Comparison of ENCODE assay signal across 10 cellular contexts in the genomic region with DNA sequence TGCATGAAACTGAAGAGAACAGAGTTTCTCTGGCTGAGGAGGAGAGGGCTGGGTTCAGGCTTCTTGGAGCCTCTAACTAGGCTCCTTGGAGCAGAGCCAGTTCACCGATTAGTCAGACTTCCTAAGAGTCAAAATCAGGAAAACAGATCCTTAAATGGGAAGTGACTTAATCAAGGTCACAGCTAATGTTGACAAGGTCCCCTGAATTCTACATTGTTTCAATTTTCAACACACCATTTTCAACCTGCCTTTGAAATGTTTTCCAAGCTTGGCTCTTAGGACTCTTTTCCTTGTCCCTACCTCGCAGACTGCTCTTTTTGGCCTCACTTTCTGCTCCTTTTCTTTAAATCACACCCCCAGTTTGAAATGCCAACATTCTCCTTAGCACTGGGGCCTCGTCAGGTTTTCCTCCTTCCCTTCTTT. TPM values are rescaled to one million over a fixed set of nuclear protein-coding genes. Genes with fewer than 3 reads are reported as not detected.
DNase-seq lines count a peak whose midpoint lies in the region; ATAC-seq and TF ChIP-seq lines count a peak whose summit lies in the region.
"Had no signal": no experiment of that assay in that cellular context is flagged by ENCODE, and none has a peak within 500 bp of the region (broad histone marks: within the 10 kb centered on the region; RNA-seq: fewer than 3 reads in every experiment).

No MANE protein-coding gene starts in this region.

- intact Hi-C loops in aorta (cut with DNase I): loop anchor here in 1 of 2 donors (5.0 kb wide), 2 partner anchors 97 to 382 kb away; partner anchors contain the start of gene EFCAB13

- peak; percentile 82 for ATAC-seq in aorta (ENCODE audit: low FRiP score)
- no peak for ATAC-seq in HG03469 (IDR thresholded peaks at IDR 0.05; ENCODE audit: unreplicated experiment)
- no peak for ATAC-seq in HG02642 (IDR thresholded peaks at IDR 0.05; ENCODE audit: poor library complexity, unreplicated experiment)
- ATAC-seq in GM21381 (IDR thresholded peaks at IDR 0.05; ENCODE audit: unreplicated experiment): no peak

- H3K4me1 ChIP-seq in aorta (ENCODE audit: control insufficient read depth in 1 of 2, insufficient read depth in 2 of 2, low read length in 2 of 2): peaks cover 0 to 2% of the 10 kb centered on the region in 2 donors

- H3K36me3 ChIP-seq in aorta (ENCODE audit: control insufficient read depth in 1 of 2, insufficient read depth in 2 of 2, low read length in 1 of 2): no peaks in the 10 kb centered on the region

- H3K4me3 ChIP-seq in coronary artery (no peak overlapping the region), aorta (ENCODE audit: low read length in 2 of 2) (no peak overlapping the region)

- H3K27me3 ChIP-seq in aorta (ENCODE audit: control insufficient read depth in 1 of 2, insufficient read depth in 2 of 2, low read length in 1 of 2): no peaks in the 10 kb centered on the region

- H3K9me3 ChIP-seq in aorta (ENCODE audit: control insufficient read depth, low read length): no peaks in the 10 kb centered on the region

- TF ChIP-seq CTCF in coronary artery (IDR thresholded peaks at IDR 0.05): no peak

- 2 to 3% methylated on average over 3 of the region's 3 CpGs for WGBS in aorta, 2 donors

- DNase-seq in NCI-H2196 (lab: John Stamatoyannopoulos, UW; ENCODE audit: unreplicated experiment): peak; percentile 10
- DNase-seq in NCI-H2196 treated with DMSO at 0.1 percent for 48 hours (lab: John Stamatoyannopoulos, UW; ENCODE audit: unreplicated experiment): no peak
- DNase-seq in coronary artery (ENCODE audit: low spot score): no peak
- peak; percentile 71 for DNase-seq in medulla oblongata (ENCODE audit: extremely low spot score)
- peak; percentile 85 to 87 for DNase-seq in aorta
- DNase-seq: AML-193 had no signal

- H3K27ac ChIP-seq in coronary artery (peak overlapping the region; percentile 89 to 90), aorta (ENCODE audit: low read depth in 1 of 2, low read length in 2 of 2) (peak overlapping the region; percentile 98 to 99)

RNA-seq across cellular contexts. Expression of gene MYL4, which starts 16.3 kb away (rescaled TPM):
- total RNA-seq in aorta: under 1 TPM in 1 of 2 donors, not detected in 1; 0.96 TPM
- 1 to 10 TPM; 2.1 to 3.0 TPM for polyA plus RNA-seq in aorta
- total RNA-seq: SK-MEL-5 had no signal

RNA-seq across cellular contexts. Expression of gene ITGB3, which starts 28.2 kb away (rescaled TPM):
- total RNA-seq in aorta: 100 to 1,000 TPM in 1 of 2 donors, 10 to 100 TPM in 1; 79.5 to 210 TPM
- polyA plus RNA-seq in aorta: 10 to 100 TPM; 14.4 to 21.2 TPM

RNA-seq across cellular contexts. Expression of gene CDC27, which starts 36.4 kb away (rescaled TPM):
- 100 to 1,000 TPM; 100 to 123 TPM for total RNA-seq in aorta
- 10 to 100 TPM; 12.1 to 32.4 TPM for polyA plus RNA-seq in aorta

Comparison
In these comparisons a context has a peak if more than half of its experiments do, and no peak if none do; other contexts are left out.
1. DNase-seq: peak in NCI-H2196 (single experiment), medulla oblongata (single experiment) and aorta (2 of 2); none in NCI-H2196 treated with DMSO at 0.1 percent for 48 hours (single experiment) and coronary artery (single experiment).